In genomic region chr6:120711255-120711654, GRCh38 we compare ENCODE assay signal across 33 cellular contexts.
DNase-seq lines count a peak whose midpoint lies in the region; FAIRE-seq and TF ChIP-seq lines count a peak whose summit lies in the region.
"Had no signal": no experiment of that assay in that cellular context is flagged by ENCODE, and none has a peak within 500 bp of the region (broad histone marks: within the 10 kb centered on the region; RNA-seq: fewer than 3 reads in every experiment).

No MANE protein-coding gene starts in this region.

- no TSS peak for BruUV-seq in MCF 10A (replicated peaks; lab: Mats Ljungman, UMichigan)

- peak; percentile 60 for FAIRE-seq in bronchial epithelial cell (lab: Jason Lieb, UNC)
- FAIRE-seq: A204.1, A549, D721Med had no signal

- intact Hi-C loops in uterus (cut with DNase I; ENCODE audit: low total_unique reads) (no loop called here), MCF 10A (cut with micrococcal nuclease) (no loop called here)

- TF ChIP-seq CTCF in HEK293 (tag by site-specific recombination; IDR thresholded peaks at IDR 0.05) (no peak), bronchial epithelial cell (IDR thresholded peaks at IDR 0.05; ENCODE audit: insufficient read depth, low read length, severe bottlenecking) (no peak), uterus (IDR thresholded peaks at IDR 0.05) (no peak), MCF 10A (IDR thresholded peaks at IDR 0.05; ENCODE audit: unreplicated experiment) (no peak)

- no peak for TF ChIP-seq POLR2A in uterus (IDR thresholded peaks at IDR 0.05)

- DNase-seq in bronchial epithelial cell (ENCODE audit: low read depth): no peak
- no peak for DNase-seq in uterus
- no peak for DNase-seq in MCF 10A (ENCODE audit: unreplicated experiment)
- DNase-seq: 8988T; ACHN; AML-193; BE2C; C1 segment of cervical spinal cord; Caco-2; Calu3; CD4-positive, alpha-beta memory T cell; CD4-positive, alpha-beta T cell; CD4-positive, CD25-positive, alpha-beta regulatory T cell; CD8-positive, alpha-beta memory T cell; CD8-positive, alpha-beta T cell; COR-L47; DMS 273 treated with DMSO at 0.1 percent for 48 hours; DMS153; DMS53; DMS79; DMS79 treated with DMSO at 0.1 percent for 48 hours; DND-41; EL had no signal

- no peak overlapping the region for H3K4me3 Mint-ChIP-seq in MCF 10A (ENCODE audit: unreplicated experiment)
- H3K4me3 Mint-ChIP-seq: B cell; CD14-positive monocyte; CD4-positive, alpha-beta memory T cell; CD4-positive, alpha-beta T cell; CD4-positive, CD25-positive, alpha-beta regulatory T cell; CD8-positive, alpha-beta memory T cell; CD8-positive, alpha-beta T cell had no signal

- H3K27me3 ChIP-seq in bronchial epithelial cell (ENCODE audit: control insufficient read depth, insufficient read depth, low read length) (no peaks in the 10 kb centered on the region), uterus (no peaks in the 10 kb centered on the region)
- H3K27me3 ChIP-seq: BE2C; BLaER1; BLaER1 treated with 17β-estradiol and CSF1 and Interleukin-3, amounts not matched to agents 10 nM and 100 nM had no signal

- peaks cover 4% of the 10 kb centered on the region for H3K9me3 Mint-ChIP-seq in MCF 10A (ENCODE audit: unreplicated experiment)

- H3K4me1 ChIP-seq in HEK293 (ENCODE audit: control insufficient read depth, insufficient read depth, low read length) (no peaks in the 10 kb centered on the region), uterus (no peaks in the 10 kb centered on the region)
- H3K4me1 ChIP-seq: A549; BE2C; BLaER1; BLaER1 treated with 17β-estradiol and CSF1 and Interleukin-3, amounts not matched to agents 10 nM and 100 nM; Caco-2 had no signal

- H3K36me3 Mint-ChIP-seq in MCF 10A (ENCODE audit: insufficient read depth, unreplicated experiment): no peaks in the 10 kb centered on the region
- H3K36me3 Mint-ChIP-seq: CD14-positive monocyte; CD4-positive, alpha-beta memory T cell; CD4-positive, CD25-positive, alpha-beta regulatory T cell; CD8-positive, alpha-beta memory T cell; CD8-positive, alpha-beta T cell had no signal

- H3K27me3 Mint-ChIP-seq in MCF 10A (ENCODE audit: insufficient read depth, unreplicated experiment): no peaks in the 10 kb centered on the region
- H3K27me3 Mint-ChIP-seq: B cell; CD4-positive, alpha-beta memory T cell; CD4-positive, alpha-beta T cell; CD4-positive, CD25-positive, alpha-beta regulatory T cell; CD8-positive, alpha-beta memory T cell had no signal

- no peaks in the 10 kb centered on the region for H3K4me1 Mint-ChIP-seq in MCF 10A (ENCODE audit: insufficient read depth, unreplicated experiment)
- H3K4me1 Mint-ChIP-seq: B cell; CD14-positive monocyte; CD4-positive, alpha-beta memory T cell; CD4-positive, CD25-positive, alpha-beta regulatory T cell; CD8-positive, alpha-beta memory T cell had no signal

- H3K36me3 ChIP-seq in HEK293 (ENCODE audit: control insufficient read depth in 2 of 2, insufficient read depth in 1 of 2, low read length in 2 of 2) (no peaks in the 10 kb centered on the region), bronchial epithelial cell (ENCODE audit: control insufficient read depth, insufficient read depth, low read length) (no peaks in the 10 kb centered on the region), uterus (no peaks in the 10 kb centered on the region)
- H3K36me3 ChIP-seq: BE2C; BLaER1; BLaER1 treated with 17β-estradiol and CSF1 and Interleukin-3, amounts not matched to agents 10 nM and 100 nM had no signal

- H3K4me3 ChIP-seq in HEK293 (ENCODE audit: low read depth, low read length) (no peak overlapping the region), bronchial epithelial cell (ENCODE audit: low read depth, low read length) (no peak overlapping the region), uterus (no peak overlapping the region)
- H3K4me3 ChIP-seq: A549; BLaER1; BLaER1 treated with 17β-estradiol and CSF1 and Interleukin-3, amounts not matched to agents 10 nM and 100 nM had no signal

- H3K27ac ChIP-seq in HEK293 (ENCODE audit: extremely low read depth, low read depth, low read length) (no peak overlapping the region), uterus (no peak overlapping the region)
- H3K27ac ChIP-seq: 22Rv1; A549; BLaER1; BLaER1 treated with 17β-estradiol and CSF1 and Interleukin-3, amounts not matched to agents 10 nM and 100 nM; C4-2B had no signal

- H3K27ac Mint-ChIP-seq in MCF 10A (ENCODE audit: low read depth, unreplicated experiment): no peak overlapping the region
- H3K27ac Mint-ChIP-seq: B cell; CD14-positive monocyte; CD4-positive, alpha-beta T cell; CD4-positive, CD25-positive, alpha-beta regulatory T cell; CD8-positive, alpha-beta memory T cell; CD8-positive, alpha-beta T cell had no signal

- POLR2A ChIA-PET in HEK293 (lab: Yijun Ruan, JAX) (no interaction called here), MCF 10A (lab: Yijun Ruan, JAX) (interaction anchor here (0.8 kb wide), 1 partner anchor 12 kb away, joined by 3 read pairs; no protein-coding TSS in a partner anchor)

- CTCF ChIA-PET in HEK293 (lab: Yijun Ruan, JAX): no interaction called here
- CTCF ChIA-PET in MCF 10A (lab: Yijun Ruan, JAX): interaction anchor here (1.2 kb wide), 1 partner anchor 105 kb away, joined by 3 read pairs; no protein-coding TSS in a partner anchor

- H3K9me3 ChIP-seq in HEK293 (ENCODE audit: control insufficient read depth, insufficient read depth, low read depth, low read length): no peaks in the 10 kb centered on the region
- no peaks in the 10 kb centered on the region for H3K9me3 ChIP-seq in uterus
- H3K9me3 ChIP-seq: A549, BE2C had no signal

TF ChIP-seq in HEK293, 187 proteins besides CTCF, POLR2A, EP300 and RAD21:
- TF ChIP-seq ZNF664 (tag by site-specific recombination; IDR thresholded peaks at IDR 0.05) (no peak), SETDB1 (IDR thresholded peaks at IDR 0.05; ENCODE audit: insufficient read length, low read length) (peak; percentile 82), TRIM28 (IDR thresholded peaks at IDR 0.05; ENCODE audit: borderline replicate concordance, low read length) (peak; percentile 70; the same call in 1 of the 2 replicates), ZNF169 (tag by site-specific recombination; IDR thresholded peaks at IDR 0.05) (no peak), ZNF2 (tag by site-specific recombination; IDR thresholded peaks at IDR 0.05) (no peak)
